32 cellular contexts compared by ENCODE assay signal in genomic region chr17:63855185-63855584, GRCh38. TPM values are rescaled to one million over a fixed set of nuclear protein-coding genes. Genes with fewer than 3 reads are reported as not detected.
DNase-seq lines count a peak whose midpoint lies in the region; ATAC-seq, FAIRE-seq and TF ChIP-seq lines count a peak whose summit lies in the region.
"Had no signal": no experiment of that assay in that cellular context is flagged by ENCODE, and none has a peak within 500 bp of the region (broad histone marks: within the 10 kb centered on the region; RNA-seq: fewer than 3 reads in every experiment).

No MANE protein-coding gene starts in this region.

- no peak overlapping the region for H3K4me3 Mint-ChIP-seq in type B pancreatic cell
- H3K4me3 Mint-ChIP-seq: CD14-positive monocyte; CD4-positive, alpha-beta memory T cell; CD8-positive, alpha-beta memory T cell had no signal

- 87 to 94% (median 91%) methylated on average over 8 of the region's 8 CpGs for WGBS in spleen, 5 donors

- intact Hi-C loops in kidney (cut with DNase I) (no loop called here), posterior vena cava (cut with DNase I) (no loop called here), spleen (cut with DNase I; ENCODE audit: low total_unique reads) (no loop called here), left lung (cut with DNase I) (no loop called here)

- H3K27ac Mint-ChIP-seq in type B pancreatic cell: no peak overlapping the region
- H3K27ac Mint-ChIP-seq: CD14-positive monocyte; CD4-positive, alpha-beta memory T cell; CD8-positive, alpha-beta memory T cell had no signal

- TF ChIP-seq CTCF in kidney (IDR thresholded peaks at IDR 0.05; ENCODE audit: borderline replicate concordance, extremely low read depth, insufficient read depth) (no peak), spleen (IDR thresholded peaks at IDR 0.05 in 8 of 11, conservative IDR thresholded peaks at IDR 0.05 in 3 of 11) (no peak), type B pancreatic cell (conservative IDR thresholded peaks at IDR 0.05) (no peak), left lung (IDR thresholded peaks at IDR 0.05) (no peak)

- H3K27me3 ChIP-seq in spleen (replicated peaks in 1 of 7): no peaks in the 10 kb centered on the region
- H3K27me3 ChIP-seq in left lung: no peaks in the 10 kb centered on the region
- H3K27me3 ChIP-seq: BE2C, BLaER1 had no signal

- no peaks in the 10 kb centered on the region for H3K4me1 Mint-ChIP-seq in type B pancreatic cell (ENCODE audit: unreplicated experiment)
- H3K4me1 Mint-ChIP-seq: CD14-positive monocyte; CD8-positive, alpha-beta memory T cell had no signal

- H3K4me3 ChIP-seq in kidney (ENCODE audit: low read length in 2 of 2): no peak overlapping the region
- H3K4me3 ChIP-seq in spleen: no peak overlapping the region
- H3K4me3 ChIP-seq in left lung: no peak overlapping the region
- H3K4me3 ChIP-seq: BLaER1, GM12878 had no signal

- H3K9ac ChIP-seq in kidney (ENCODE audit: low read length in 2 of 2): no peak overlapping the region
- H3K9ac ChIP-seq: BLaER1 had no signal

- no peaks in the 10 kb centered on the region for H3K36me3 Mint-ChIP-seq in type B pancreatic cell
- H3K36me3 Mint-ChIP-seq: CD14-positive monocyte; CD4-positive, alpha-beta memory T cell; CD4-positive, CD25-positive, alpha-beta regulatory T cell; CD8-positive, alpha-beta memory T cell had no signal

- no peak overlapping the region for H3K27ac ChIP-seq in kidney (ENCODE audit: low read depth in 2 of 2, low read length in 2 of 2)
- no peak overlapping the region for H3K27ac ChIP-seq in spleen
- H3K27ac ChIP-seq in left lung: no peak overlapping the region
- H3K27ac ChIP-seq: BLaER1 had no signal

- FAIRE-seq in kidney (lab: Jason Lieb, UNC): no peak
- FAIRE-seq: A204.1, GM12878, GM12892, GM18507 had no signal

- H3K36me3 ChIP-seq in kidney (ENCODE audit: control insufficient read depth in 1 of 2, insufficient read depth in 2 of 2, low read length in 2 of 2) (no peaks in the 10 kb centered on the region), spleen (no peaks in the 10 kb centered on the region), left lung (no peaks in the 10 kb centered on the region)
- H3K36me3 ChIP-seq: BE2C, BLaER1 had no signal

- no peaks in the 10 kb centered on the region for H3K9me3 Mint-ChIP-seq in type B pancreatic cell
- H3K9me3 Mint-ChIP-seq: CD4-positive, alpha-beta memory T cell; CD4-positive, CD25-positive, alpha-beta regulatory T cell; CD8-positive, alpha-beta memory T cell had no signal

- no peak for ATAC-seq in left lung
- ATAC-seq: GM12878 had no signal

- no peak for TF ChIP-seq POLR2A in spleen (IDR thresholded peaks at IDR 0.05)

- peak; percentile 34 for DNase-seq in activated effector memory CD4-positive, alpha-beta T cell treated with anti-CD3 and anti-CD28 coated beads, Interleukin-2, amount 50 U/mL, for 16 hours
- no peak for DNase-seq in activated effector memory CD4-positive, alpha-beta T cell treated with Interleukin-2 at 50 U/mL for 16 hours
- DNase-seq in kidney (peak; percentile 45), posterior vena cava (ENCODE audit: low spot score) (peak; percentile 69), spleen (peak; percentile 30), type B pancreatic cell (ENCODE audit: extremely low spot score, unreplicated experiment) (no peak), left lung (no peak)
- DNase-seq: 8988T; ACHN; BE2C; C1 segment of cervical spinal cord; CD4-positive, alpha-beta memory T cell; CD4-positive, CD25-positive, alpha-beta regulatory T cell; CD8-positive, alpha-beta memory T cell; COR-L47; DMS 273 treated with DMSO at 0.1 percent for 48 hours; DMS153; DMS53; DMS79; DND-41; EL; GDM1 had no signal

- H3K4me1 ChIP-seq in kidney (ENCODE audit: control insufficient read depth in 1 of 2, insufficient read depth in 1 of 2, low read depth in 1 of 2, low read length in 2 of 2) (no peaks in the 10 kb centered on the region), spleen (no peaks in the 10 kb centered on the region), left lung (no peaks in the 10 kb centered on the region)
- H3K4me1 ChIP-seq: BE2C, BLaER1 had no signal

- no peaks in the 10 kb centered on the region for H3K9me3 ChIP-seq in kidney (ENCODE audit: control insufficient read depth in 1 of 2, low read length in 2 of 2)
- H3K9me3 ChIP-seq in spleen: no peaks in the 10 kb centered on the region
- H3K9me3 ChIP-seq in left lung: no peaks in the 10 kb centered on the region
- H3K9me3 ChIP-seq: BE2C, BLaER1 had no signal

- H3K27me3 Mint-ChIP-seq in type B pancreatic cell: peaks cover 26% of the 10 kb centered on the region
- H3K27me3 Mint-ChIP-seq: CD4-positive, alpha-beta memory T cell had no signal

RNA-seq across cellular contexts. Expression of gene SMARCD2, which starts 12.7 kb away (rescaled TPM):
- total RNA-seq in kidney (65.1 TPM), posterior vena cava (10 to 100 TPM; 45.6 to 76.9 TPM), spleen (100 to 1,000 TPM in 3 of 7 donors, 10 to 100 TPM in 4; 76.5 to 154 (median 95.7) TPM), type B pancreatic cell (ENCODE audit: low replicate concordance) (64.8 and 67.3 TPM in 2 replicates), left lung (10 to 100 TPM; 59.2 to 82.5 TPM)
- polyA plus RNA-seq in kidney (ENCODE audit: insufficient read depth, low read depth, low replicate concordance) (39.9 TPM), spleen (10 to 100 TPM; 47.3 to 84.8 (median 57.9) TPM)

RNA-seq across cellular contexts. Expression of gene CSH2, which starts 18.3 kb away (rescaled TPM):
- total RNA-seq in kidney (not detected), posterior vena cava (not detected), spleen (not detected), type B pancreatic cell (ENCODE audit: low replicate concordance) (not detected in 2 replicates), left lung (not detected)
- polyA plus RNA-seq in kidney (ENCODE audit: insufficient read depth, low read depth, low replicate concordance) (not detected), spleen (not detected)
- total RNA-seq: A673; CD4-positive, alpha-beta memory T cell; CD8-positive, alpha-beta memory T cell; Daoy; G401; GM12878 had no signal
- polyA plus RNA-seq: AG04450; CD14-positive monocyte; CD4-positive, alpha-beta memory T cell; CD4-positive, CD25-positive, alpha-beta regulatory T cell; CD8-positive, alpha-beta memory T cell; GM12878 had no signal

RNA-seq across cellular contexts. Expression of gene GH2, which starts 26.6 kb away (rescaled TPM):
- total RNA-seq in kidney (not detected), posterior vena cava (not detected), spleen (not detected), type B pancreatic cell (ENCODE audit: low replicate concordance) (not detected in 2 replicates), left lung (not detected)
- polyA plus RNA-seq in kidney (ENCODE audit: insufficient read depth, low read depth, low replicate concordance) (not detected), spleen (not detected)
- total RNA-seq: A673; CD4-positive, alpha-beta memory T cell; CD4-positive, CD25-positive, alpha-beta regulatory T cell; CD8-positive, alpha-beta memory T cell; Daoy; G401; GM12878 had no signal
- polyA plus RNA-seq: AG04450; CD14-positive monocyte; CD4-positive, alpha-beta memory T cell; CD4-positive, CD25-positive, alpha-beta regulatory T cell; CD8-positive, alpha-beta memory T cell; GM12878 had no signal

RNA-seq across cellular contexts. Expression of gene FTSJ3, which starts 27.7 kb away (rescaled TPM):
- total RNA-seq in kidney (38.7 TPM), posterior vena cava (10 to 100 TPM; 25.2 to 26.0 TPM), spleen (10 to 100 TPM; 26.1 to 45.7 (median 37.7) TPM), type B pancreatic cell (ENCODE audit: low replicate concordance) (39.4 and 45.2 TPM in 2 replicates), left lung (10 to 100 TPM; 32.1 to 47.4 TPM)
- polyA plus RNA-seq in kidney (ENCODE audit: insufficient read depth, low read depth, low replicate concordance) (23.7 TPM), spleen (10 to 100 TPM; 13.5 to 22.9 (median 16.3) TPM)

RNA-seq across cellular contexts. Expression of gene PSMC5, which starts 28.0 kb away (rescaled TPM):
- total RNA-seq in kidney: 145 TPM
- polyA plus RNA-seq in kidney (ENCODE audit: insufficient read depth, low read depth, low replicate concordance): 247 TPM
- total RNA-seq in posterior vena cava: 100 to 1,000 TPM in 1 of 2 donors, 10 to 100 TPM in 1; 94.8 to 104 TPM
- total RNA-seq in spleen: 100 to 1,000 TPM in 2 of 7 donors, 10 to 100 TPM in 5; 74.5 to 102 (median 97.2) TPM
- polyA plus RNA-seq in spleen: 100 to 1,000 TPM; 135 to 175 (median 147) TPM
- 112 and 113 TPM in 2 replicates for total RNA-seq in type B pancreatic cell (ENCODE audit: low replicate concordance)
- 100 to 1,000 TPM in 1 of 2 donors, 10 to 100 TPM in 1; 89.8 to 141 TPM for total RNA-seq in left lung

Comparison
In these comparisons a context has a peak if more than half of its experiments do, and no peak if none do; other contexts are left out.
1. DNase-seq: peak in activated effector memory CD4-positive, alpha-beta T cell treated with anti-CD3 and anti-CD28 coated beads, Interleukin-2, amount 50 U/mL, for 16 hours (single experiment), kidney (single experiment), posterior vena cava (single experiment) and spleen (single experiment); none in activated effector memory CD4-positive, alpha-beta T cell treated with Interleukin-2 at 50 U/mL for 16 hours (single experiment), type B pancreatic cell (single experiment) and left lung (0 of 2).